ENCODE assay signal across 13 cellular contexts in the genomic region with DNA sequence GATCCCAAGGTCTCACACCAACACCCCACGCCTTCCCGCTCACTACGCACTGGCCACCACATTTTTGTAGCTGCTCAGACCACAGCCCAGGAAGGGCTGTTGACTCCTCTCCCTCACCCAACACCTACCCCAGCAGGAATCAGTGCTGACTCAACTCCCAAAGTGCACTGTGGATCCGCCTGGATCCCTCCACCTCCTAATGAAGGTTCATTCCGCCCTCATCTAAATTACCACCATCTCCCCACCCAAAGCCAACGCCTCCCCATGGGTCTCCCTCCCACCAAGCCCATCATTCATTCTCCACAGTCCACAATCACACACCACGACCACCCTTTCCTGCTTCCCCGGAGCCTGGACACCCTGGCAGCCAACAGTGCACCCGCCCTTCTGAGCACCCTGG. TPM values are rescaled to one million over a fixed set of nuclear protein-coding genes. Genes with fewer than 3 reads are reported as not detected.
A peak's percentile ranks its signal among the peaks of the same experiment; 100 is the strongest.
DNase-seq lines count a peak whose midpoint lies in the region; ATAC-seq and TF ChIP-seq lines count a peak whose summit lies in the region.
"Had no signal": no experiment of that assay in that cellular context is flagged by ENCODE, and none has a peak within 500 bp of the region (broad histone marks: within the 10 kb centered on the region; RNA-seq: fewer than 3 reads in every experiment).

No MANE protein-coding gene starts in this region.

- no peak overlapping the region for H2BK12ac ChIP-seq in mesenchymal stem cell (ENCODE audit: low read length in 2 of 2)

- H4K91ac ChIP-seq in mesenchymal stem cell (ENCODE audit: low read length) = peak overlapping the region; percentile 61

- H3K23ac ChIP-seq in mesenchymal stem cell (ENCODE audit: low read length in 2 of 2) = no peak overlapping the region

- H3K36me3 ChIP-seq in mesenchymal stem cell (ENCODE audit: control insufficient read depth in 1 of 2, insufficient read depth in 2 of 2, low read depth in 1 of 2, low read length in 2 of 2) = no peaks in the 10 kb centered on the region
- no peaks in the 10 kb centered on the region for H3K36me3 ChIP-seq in right lobe of liver

- no peaks in the 10 kb centered on the region for H3K79me1 ChIP-seq in mesenchymal stem cell (replicated peaks; ENCODE audit: low read length, poor library complexity, severe bottlenecking)

- no peak overlapping the region for H4K8ac ChIP-seq in mesenchymal stem cell (ENCODE audit: low read length)

- no peak overlapping the region for H2AFZ ChIP-seq in mesenchymal stem cell (ENCODE audit: low read depth, low read length)
- H2AFZ ChIP-seq: GM23248 had no signal

- 77% methylated on average over 9 of the region's 9 CpGs for WGBS in mesenchymal stem cell
- WGBS in right lobe of liver (ENCODE audit: insufficient coverage, low coverage, low lambda C conversion rate, missing lambda C conversion rate) = 68% methylated on average over 7 of the region's 9 CpGs

- TF ChIP-seq POLR2A in right lobe of liver (IDR thresholded peaks at IDR 0.05) = no peak

- H3K9me3 ChIP-seq in mesenchymal stem cell (ENCODE audit: control insufficient read depth, low read length) (peaks cover 6% of the 10 kb centered on the region), right lobe of liver (no peaks in the 10 kb centered on the region)

- no peaks in the 10 kb centered on the region for H3K4me1 ChIP-seq in mesenchymal stem cell (ENCODE audit: control insufficient read depth, insufficient read depth, low read depth, low read length)
- no peaks in the 10 kb centered on the region for H3K4me1 ChIP-seq in right lobe of liver

- H3K27ac ChIP-seq in mesenchymal stem cell (ENCODE audit: low read length, poor library complexity, severe bottlenecking) = no peak overlapping the region
- H3K27ac ChIP-seq in right lobe of liver = no peak overlapping the region
- H3K27ac ChIP-seq: GM23248 had no signal

- H3K4me3 ChIP-seq in mesenchymal stem cell (ENCODE audit: insufficient read depth in 1 of 2, low read depth in 1 of 2, low read length in 2 of 2) (no peak overlapping the region), right lobe of liver (no peak overlapping the region)
- H3K4me3 ChIP-seq: GM23248 had no signal

- no peak for TF ChIP-seq CTCF in right lobe of liver (IDR thresholded peaks at IDR 0.05)

- no peak overlapping the region for H3K9ac ChIP-seq in mesenchymal stem cell (ENCODE audit: low read length)
- H3K9ac ChIP-seq: GM23248 had no signal

- no peak overlapping the region for H2BK5ac ChIP-seq in mesenchymal stem cell (ENCODE audit: low read depth, low read length, poor library complexity, severe bottlenecking)

- ATAC-seq in right lobe of liver (no peak), HG03097 (IDR thresholded peaks at IDR 0.05; ENCODE audit: low FRiP score, unreplicated experiment) (no peak)
- ATAC-seq: HepG2 had no signal

- no peak overlapping the region for H3K4me2 ChIP-seq in mesenchymal stem cell (ENCODE audit: low read length, poor library complexity, severe bottlenecking)

- H3K27me3 ChIP-seq in mesenchymal stem cell (ENCODE audit: control insufficient read depth in 1 of 2, insufficient read depth in 1 of 2, low read length in 2 of 2) = peaks cover 0 to 39% of the 10 kb centered on the region in 2 experiments
- H3K27me3 ChIP-seq in right lobe of liver = no peaks in the 10 kb centered on the region

- no peak overlapping the region for H3K18ac ChIP-seq in mesenchymal stem cell (ENCODE audit: low read depth in 1 of 2, low read length in 2 of 2)

- no peak overlapping the region for H3K14ac ChIP-seq in mesenchymal stem cell (ENCODE audit: low read length in 2 of 2)

- intact Hi-C loops in right lobe of liver (cut with DNase I) = no loop called here

- DNase-seq in Daoy (ENCODE audit: low read depth) = peak; percentile 66
- DNase-seq in NCI-H69 (lab: John Stamatoyannopoulos, UW) = peak; percentile 39
- no peak for DNase-seq in mesenchymal stem cell
- DNase-seq in right lobe of liver = no peak
- no peak for DNase-seq in NCI-H1694 treated with DMSO at 0.1 percent for 48 hours (lab: John Stamatoyannopoulos, UW)
- no peak for DNase-seq in cerebellum (ENCODE audit: low spot score)
- DNase-seq: CD4-positive, CD25-positive, alpha-beta regulatory T cell; DMS53; GM23248; H9; HFFc6 had no signal

- H2BK120ac ChIP-seq in mesenchymal stem cell (ENCODE audit: low read depth, low read length) = no peak overlapping the region

- no peak overlapping the region for H3K4ac ChIP-seq in mesenchymal stem cell (ENCODE audit: low read depth in 1 of 2, low read length in 2 of 2)

- H2BK15ac ChIP-seq in mesenchymal stem cell (ENCODE audit: low read depth, poor library complexity, severe bottlenecking) = no peak overlapping the region

- H2AK5ac ChIP-seq in mesenchymal stem cell (ENCODE audit: low read length, severe bottlenecking) = no peak overlapping the region

RNA-seq across cellular contexts. Expression of gene OLFM1, which starts 57.8 kb away (rescaled TPM):
- 23.7 and 35.5 TPM in 2 replicates for total RNA-seq in Daoy (2014; rRNA removed; shearing (Covaris generic))
- polyA plus RNA-seq in mesenchymal stem cell (2013, experiment 1 of 2) = 0.18 TPM
- polyA plus RNA-seq in mesenchymal stem cell (2013, experiment 2 of 2) = 0.21 TPM
- 1 to 10 TPM; 1.1 to 5.9 (median 3.5) TPM for total RNA-seq in right lobe of liver
- 68.8 TPM for total RNA-seq in cerebellum
- total RNA-seq: CD4-positive, CD25-positive, alpha-beta regulatory T cell; HepG2 had no signal
- polyA plus RNA-seq: CD4-positive, CD25-positive, alpha-beta regulatory T cell; HepG2 had no signal

Comparison
In these comparisons a context has a peak if more than half of its experiments do, and no peak if none do; other contexts are left out.
1. DNase-seq: peak in Daoy (single experiment) and NCI-H69 (single experiment); none in mesenchymal stem cell (single experiment), right lobe of liver (0 of 3), NCI-H1694 treated with DMSO at 0.1 percent for 48 hours (single experiment) and cerebellum (single experiment).